22 cellular contexts compared by ENCODE assay signal in genomic region chr6:21158873-21159272, GRCh38.
DNase-seq lines count a peak whose midpoint lies in the region; ATAC-seq and TF ChIP-seq lines count a peak whose summit lies in the region.
"Had no signal": no experiment of that assay in that cellular context is flagged by ENCODE, and none has a peak within 500 bp of the region (broad histone marks: within the 10 kb centered on the region; RNA-seq: fewer than 3 reads in every experiment).

No MANE protein-coding gene starts in this region.

- H3K4me1 Mint-ChIP-seq in progenitor cell of endocrine pancreas (ENCODE audit: low read depth) = peaks cover 28% of the 10 kb centered on the region

- H3K4me3 Mint-ChIP-seq in progenitor cell of endocrine pancreas (ENCODE audit: low read depth) = no peak overlapping the region
- H3K4me3 Mint-ChIP-seq: activated CD8-positive, alpha-beta T cell treated with anti-CD3 and anti-CD28 coated beads, Interleukin-2, amount 10 ng/mL, durations not matched to agents 7 days and 5 days; activated naive CD8-positive, alpha-beta T cell; activated T-cell treated with anti-CD3 and anti-CD28 coated beads, Interleukin-2, amount 50 U/mL, for 72 hours; immature natural killer cell had no signal

- intact Hi-C loops in posterior vena cava (cut with DNase I) = no loop called here

- peaks cover 1% of the 10 kb centered on the region for H3K36me3 Mint-ChIP-seq in progenitor cell of endocrine pancreas (ENCODE audit: insufficient read depth)
- H3K36me3 Mint-ChIP-seq: immature natural killer cell had no signal

- ATAC-seq in GM18511 (IDR thresholded peaks at IDR 0.05; ENCODE audit: unreplicated experiment) = peak; percentile 61
- peak; percentile 49 for ATAC-seq in HG02943 (IDR thresholded peaks at IDR 0.05; ENCODE audit: low read depth, unreplicated experiment)
- peak; percentile 48 for ATAC-seq in HG03571 (IDR thresholded peaks at IDR 0.05; ENCODE audit: unreplicated experiment)
- ATAC-seq: activated CD8-positive, alpha-beta T cell treated with anti-CD3 and anti-CD28 coated beads, Interleukin-2, amount 10 ng/mL, durations not matched to agents 7 days and 5 days; activated T-cell treated with anti-CD3 and anti-CD28 coated beads, Interleukin-2, amount 50 U/mL, for 72 hours; HCT116 had no signal

- H3K9me3 Mint-ChIP-seq in progenitor cell of endocrine pancreas (ENCODE audit: low read depth) = peaks cover 3% of the 10 kb centered on the region
- H3K9me3 Mint-ChIP-seq: immature natural killer cell had no signal

- TF ChIP-seq CTCF in GM20000 (IDR thresholded peaks at IDR 0.05; ENCODE audit: extremely low read depth, missing control alignments) = no peak
- TF ChIP-seq CTCF in progenitor cell of endocrine pancreas (IDR thresholded peaks at IDR 0.05; ENCODE audit: unreplicated experiment) = no peak

- H3K27me3 Mint-ChIP-seq in progenitor cell of endocrine pancreas = no peaks in the 10 kb centered on the region
- H3K27me3 Mint-ChIP-seq: activated naive CD8-positive, alpha-beta T cell had no signal

- DNase-seq in GM20000 (ENCODE audit: low spot score) (peak; percentile 35), NCI-H524 (lab: John Stamatoyannopoulos, UW) (no peak), progenitor cell of endocrine pancreas (ENCODE audit: low spot score, unreplicated experiment) (no peak), germinal center (ENCODE audit: low spot score) (no peak), posterior vena cava (ENCODE audit: low spot score) (no peak)
- DNase-seq: activated CD4-positive, CD25-positive, alpha-beta regulatory T cell; activated CD8-positive, alpha-beta T cell treated with anti-CD3 and anti-CD28 coated beads, Interleukin-2, amount 10 ng/mL, durations not matched to agents 7 days and 5 days; activated T-cell treated with anti-CD3 and anti-CD28 coated beads, Interleukin-2, amount 50 U/mL, for 72 hours; C1 segment of cervical spinal cord; effector memory CD4-positive, alpha-beta T cell; immature natural killer cell; KG1; NCI-H2029; NK-92 treated with Interleukin-12 subunit alpha and Interleukin-12 subunit beta, amount 100 ng/mL, for 24 hours; RPMI8226; T1000; uterus had no signal

- no peak overlapping the region for H3K27ac Mint-ChIP-seq in progenitor cell of endocrine pancreas
- H3K27ac Mint-ChIP-seq: activated CD8-positive, alpha-beta T cell treated with anti-CD3 and anti-CD28 coated beads, Interleukin-2, amount 10 ng/mL, durations not matched to agents 7 days and 5 days; activated naive CD8-positive, alpha-beta T cell; activated T-cell treated with anti-CD3 and anti-CD28 coated beads, Interleukin-2, amount 50 U/mL, for 72 hours; immature natural killer cell had no signal
